ENCODE assay signal across 16 cellular contexts in the genomic region with DNA sequence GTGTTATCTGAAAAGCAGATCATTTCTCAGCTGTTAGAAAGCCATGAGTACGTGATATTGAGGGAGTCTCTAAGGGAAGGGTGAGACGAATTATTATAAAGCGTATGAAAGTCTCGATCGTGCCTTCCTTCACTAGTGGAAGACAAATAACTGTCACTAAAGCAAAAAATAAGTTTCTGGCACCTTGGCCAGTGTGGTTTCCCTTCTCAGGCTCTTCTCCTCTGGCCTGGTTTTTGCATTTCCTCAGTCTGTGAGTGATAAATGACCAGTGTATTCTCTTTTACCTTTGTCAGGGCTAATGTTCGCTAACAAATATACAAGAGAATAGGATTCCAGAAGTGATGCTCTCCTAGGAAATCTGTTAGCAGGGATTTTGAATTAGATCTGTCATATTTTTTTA. TPM values are rescaled to one million over a fixed set of nuclear protein-coding genes. Genes with fewer than 3 reads are reported as not detected.
A peak's percentile ranks its signal among the peaks of the same experiment; 100 is the strongest.
DNase-seq lines count a peak whose midpoint lies in the region; ATAC-seq and TF ChIP-seq lines count a peak whose summit lies in the region.
"Had no signal": no experiment of that assay in that cellular context is flagged by ENCODE, and none has a peak within 500 bp of the region (broad histone marks: within the 10 kb centered on the region; RNA-seq: fewer than 3 reads in every experiment).

No MANE protein-coding gene starts in this region.

- no peak for TF ChIP-seq POLR2A in erythroblast (IDR thresholded peaks at IDR 0.05; ENCODE audit: low read length)

- no peaks in the 10 kb centered on the region for H3K27me3 ChIP-seq in CD4-positive, CD25-positive, alpha-beta regulatory T cell (ENCODE audit: control insufficient read depth, insufficient read depth, low read length)
- H3K27me3 ChIP-seq in CD4-positive, alpha-beta T cell (ENCODE audit: control insufficient read depth, insufficient read depth, low read length), result no peaks in the 10 kb centered on the region

- H3K27ac Mint-ChIP-seq in CD4-positive, CD25-positive, alpha-beta regulatory T cell, result peak overlapping the region in 1 of 3 donors; percentile 75
- peak overlapping the region; percentile 52 for H3K27ac Mint-ChIP-seq in CD4-positive, alpha-beta T cell
- no peak overlapping the region for H3K27ac Mint-ChIP-seq in activated T-helper 17 cell treated with anti-CD3 and anti-CD28 coated beads, Interleukin-2, amount 50 U/mL, for 72 hours
- H3K27ac Mint-ChIP-seq in naive thymus-derived CD8-positive, alpha-beta T cell, result peak overlapping the region; percentile 0 to 92 (median 86)

- H3K9me3 ChIP-seq in CD4-positive, CD25-positive, alpha-beta regulatory T cell (ENCODE audit: control insufficient read depth in 2 of 2, low read length in 2 of 2), result no peaks in the 10 kb centered on the region
- H3K9me3 ChIP-seq in CD4-positive, alpha-beta T cell (ENCODE audit: control insufficient read depth, low read length), result no peaks in the 10 kb centered on the region

- POLR2A ChIA-PET in CD4-positive, alpha-beta T cell (lab: Charles Lee), result interaction anchor here (1.4 to 2.8 kb wide), 3 partner anchors 9 to 16 kb away, joined by 6 to 8 read pairs (median 7); no protein-coding TSS in a partner anchor
- POLR2A ChIA-PET in naive thymus-derived CD8-positive, alpha-beta T cell (lab: Charles Lee), result interaction anchor here (1.7 kb wide), 1 partner anchor 15 kb away, joined by 4 read pairs; no protein-coding TSS in a partner anchor

- H3K9me3 Mint-ChIP-seq in CD4-positive, CD25-positive, alpha-beta regulatory T cell, result peaks cover 0 to 1% (median 0%) of the 10 kb centered on the region in 7 donors
- no peaks in the 10 kb centered on the region for H3K9me3 Mint-ChIP-seq in CD4-positive, alpha-beta T cell
- no peaks in the 10 kb centered on the region for H3K9me3 Mint-ChIP-seq in activated T-helper 17 cell treated with anti-CD3 and anti-CD28 coated beads, Interleukin-2, amount 50 U/mL, for 72 hours
- no peaks in the 10 kb centered on the region for H3K9me3 Mint-ChIP-seq in naive thymus-derived CD8-positive, alpha-beta T cell
- H3K9me3 Mint-ChIP-seq: H9 had no signal

- peaks cover 25% of the 10 kb centered on the region for H3K4me1 ChIP-seq in CD4-positive, CD25-positive, alpha-beta regulatory T cell (ENCODE audit: control insufficient read depth, insufficient read depth, low read length, poor library complexity, severe bottlenecking)

- H3K36me3 ChIP-seq in CD4-positive, CD25-positive, alpha-beta regulatory T cell (ENCODE audit: control insufficient read depth, insufficient read depth, low read length), result peaks cover 37% of the 10 kb centered on the region

- peaks cover 22 to 77% (median 56%) of the 10 kb centered on the region in 4 donors for H3K4me1 Mint-ChIP-seq in CD4-positive, CD25-positive, alpha-beta regulatory T cell
- H3K4me1 Mint-ChIP-seq in CD4-positive, alpha-beta T cell (ENCODE audit: low read depth), result peaks cover 82% of the 10 kb centered on the region
- H3K4me1 Mint-ChIP-seq in activated T-helper 17 cell treated with anti-CD3 and anti-CD28 coated beads, Interleukin-2, amount 50 U/mL, for 72 hours, result peaks cover 56% of the 10 kb centered on the region
- H3K4me1 Mint-ChIP-seq in naive thymus-derived CD8-positive, alpha-beta T cell, result peaks cover 43 to 88% (median 79%) of the 10 kb centered on the region in 4 donors

- H3K27me3 Mint-ChIP-seq in CD4-positive, CD25-positive, alpha-beta regulatory T cell, result no peaks in the 10 kb centered on the region
- no peaks in the 10 kb centered on the region for H3K27me3 Mint-ChIP-seq in CD4-positive, alpha-beta T cell
- no peaks in the 10 kb centered on the region for H3K27me3 Mint-ChIP-seq in activated T-helper 17 cell treated with anti-CD3 and anti-CD28 coated beads, Interleukin-2, amount 50 U/mL, for 72 hours
- no peaks in the 10 kb centered on the region for H3K27me3 Mint-ChIP-seq in naive thymus-derived CD8-positive, alpha-beta T cell

- TF ChIP-seq CTCF in CD4-positive, alpha-beta T cell (IDR thresholded peaks at IDR 0.05), result no peak

- H3K4me3 Mint-ChIP-seq in CD4-positive, CD25-positive, alpha-beta regulatory T cell, result no peak overlapping the region
- no peak overlapping the region for H3K4me3 Mint-ChIP-seq in CD4-positive, alpha-beta T cell
- peak overlapping the region; percentile 79 for H3K4me3 Mint-ChIP-seq in activated T-helper 17 cell treated with anti-CD3 and anti-CD28 coated beads, Interleukin-2, amount 50 U/mL, for 72 hours
- peak overlapping the region in 8 of 10 donors; percentile 26 to 83 (median 48) for H3K4me3 Mint-ChIP-seq in naive thymus-derived CD8-positive, alpha-beta T cell
- H3K4me3 Mint-ChIP-seq: H9 had no signal

- ATAC-seq in CD4-positive, CD25-positive, alpha-beta regulatory T cell (ENCODE audit: low read depth in 2 of 2), result no peak
- no peak for ATAC-seq in CD4-positive, alpha-beta T cell (ENCODE audit: poor library complexity)
- ATAC-seq in activated T-helper 17 cell treated with anti-CD3 and anti-CD28 coated beads, Interleukin-2, amount 50 U/mL, for 72 hours (replicated peaks), result no peak
- no peak for ATAC-seq in naive thymus-derived CD8-positive, alpha-beta T cell
- ATAC-seq: Right ventricle myocardium inferior had no signal

- intact Hi-C loops in CD4-positive, alpha-beta T cell (cut with DNase I, micrococcal nuclease), result no loop called here

- H3K27ac ChIP-seq in CD4-positive, CD25-positive, alpha-beta regulatory T cell (ENCODE audit: insufficient read depth, low read length, poor library complexity, severe bottlenecking), result no peak overlapping the region
- peak overlapping the region; percentile 40 for H3K27ac ChIP-seq in CD4-positive, alpha-beta T cell (ENCODE audit: low read depth, low read length)
- H3K27ac ChIP-seq: KMS-11 had no signal

- H3K4me3 ChIP-seq in CD4-positive, CD25-positive, alpha-beta regulatory T cell (ENCODE audit: low read depth, low read length), result peak overlapping the region; percentile 23

- CTCF ChIA-PET in CD4-positive, alpha-beta T cell (lab: Charles Lee), result interaction anchor here (1.2 kb wide), 1 partner anchor 96 kb away, joined by 4 read pairs; no protein-coding TSS in a partner anchor

- DNase-seq in CD4-positive, CD25-positive, alpha-beta regulatory T cell, result no peak
- no peak for DNase-seq in CD4-positive, alpha-beta T cell
- DNase-seq in naive thymus-derived CD8-positive, alpha-beta T cell, result no peak
- no peak for DNase-seq in activated effector memory CD4-positive, alpha-beta T cell treated with anti-CD3 and anti-CD28 coated beads, Interleukin-2, amount 50 U/mL, for 16 hours
- DNase-seq in erythroblast (lab: John Stamatoyannopoulos, UW), result no peak
- DNase-seq in HK-2 (ENCODE audit: unreplicated experiment), result no peak
- DNase-seq: COR-L47, H9, MM.1S, NCI-H1105, NCI-H1694 treated with DMSO at 0.1 percent for 48 hours, NCI-H446, NCI-H82 had no signal

- H3K36me3 Mint-ChIP-seq in CD4-positive, CD25-positive, alpha-beta regulatory T cell, result peaks cover 49% of the 10 kb centered on the region
- H3K36me3 Mint-ChIP-seq in CD4-positive, alpha-beta T cell (ENCODE audit: low read depth), result peaks cover 89% of the 10 kb centered on the region
- peaks cover 49% of the 10 kb centered on the region for H3K36me3 Mint-ChIP-seq in activated T-helper 17 cell treated with anti-CD3 and anti-CD28 coated beads, Interleukin-2, amount 50 U/mL, for 72 hours (ENCODE audit: low read depth)
- H3K36me3 Mint-ChIP-seq in naive thymus-derived CD8-positive, alpha-beta T cell, result peaks cover 6 to 85% (median 17%) of the 10 kb centered on the region in 3 donors

RNA-seq across cellular contexts. Expression of a gene that starts 19.7 kb away (rescaled TPM):
- 58.0 TPM for total RNA-seq in CD4-positive, CD25-positive, alpha-beta regulatory T cell
- 10 to 100 TPM; 38.3 to 77.2 (median 62.7) TPM for polyA plus RNA-seq in CD4-positive, CD25-positive, alpha-beta regulatory T cell
- total RNA-seq in CD4-positive, alpha-beta T cell, result 10 to 100 TPM; 67.0 to 69.9 TPM
- total RNA-seq in activated T-helper 17 cell treated with anti-CD3 and anti-CD28 coated beads, Interleukin-2, amount 50 U/mL, for 72 hours, result 10 to 100 TPM; 26.8 to 28.8 TPM
- total RNA-seq in naive thymus-derived CD8-positive, alpha-beta T cell, result 100 to 1,000 TPM; 135 to 140 TPM
- 10 to 100 TPM; 57.8 to 92.2 (median 60.4) TPM for polyA plus RNA-seq in naive thymus-derived CD8-positive, alpha-beta T cell

Comparison
In these comparisons a context has a peak if more than half of its experiments do, and no peak if none do; other contexts are left out.
1. H3K4me3 Mint-ChIP-seq: peak in activated T-helper 17 cell treated with anti-CD3 and anti-CD28 coated beads, Interleukin-2, amount 50 U/mL, for 72 hours (single experiment) and naive thymus-derived CD8-positive, alpha-beta T cell (8 of 10); none in CD4-positive, CD25-positive, alpha-beta regulatory T cell (0 of 4) and CD4-positive, alpha-beta T cell (single experiment).